In genomic region chr7:107501593-107501992, GRCh38 we compare ENCODE assay signal across 1 cellular context.
TF ChIP-seq lines count a peak whose summit lies in the region.

No MANE protein-coding gene starts in this region.

TF ChIP-seq in GM23338, 12 proteins besides CTCF, POLR2A, EP300 and RAD21 (continued from another document):
- TF ChIP-seq ZNF462 (CRISPR knock-in tag; IDR thresholded peaks at IDR 0.05): no peak
- TF ChIP-seq EZH2 (IDR thresholded peaks at IDR 0.05; ENCODE audit: low read depth, unreplicated experiment): no peak
- TF ChIP-seq POLR2AphosphoS5 (IDR thresholded peaks at IDR 0.05; ENCODE audit: low read depth): no peak
